In genomic region chr6:117484052-117484646, GRCh38 we compare ENCODE assay signal across 9 cellular contexts. TPM values are rescaled to one million over a fixed set of nuclear protein-coding genes. Genes with fewer than 3 reads are reported as not detected.
DNase-seq lines count a peak whose midpoint lies in the region; ATAC-seq, FAIRE-seq and TF ChIP-seq lines count a peak whose summit lies in the region.
"Had no signal": no experiment of that assay in that cellular context is flagged by ENCODE, and none has a peak within 500 bp of the region (broad histone marks: within the 10 kb centered on the region; RNA-seq: fewer than 3 reads in every experiment).

No MANE protein-coding gene starts in this region.

- H3K79me2 ChIP-seq in ACC112 (ENCODE audit: control insufficient read depth, insufficient read depth, low read length, unreplicated experiment): peaks cover 56% of the 10 kb centered on the region

- H3K27ac ChIP-seq in ACC112 (ENCODE audit: low read depth, low read length): peak overlapping the region; percentile 63

- peaks cover 5 to 15% (median 8%) of the 10 kb centered on the region in 3 donors for H3K4me1 Mint-ChIP-seq in IgD-negative memory B cell
- peaks cover 16 to 22% (median 17%) of the 10 kb centered on the region in 3 donors for H3K4me1 Mint-ChIP-seq in naive B cell

- intact Hi-C loops in mucosa of descending colon (cut with DNase I, micrococcal nuclease): loop anchor here in 1 of 2 donors (10.0 kb wide), 1 partner anchor 121 kb away; the partner anchor contains the start of gene GOPC

- no peaks in the 10 kb centered on the region for H3K27me3 ChIP-seq in ACC112 (ENCODE audit: insufficient read depth, low read length)

- H2AFZ ChIP-seq in ACC112 (ENCODE audit: low read length, unreplicated experiment): no peak overlapping the region

- H3K9me3 ChIP-seq in mucosa of descending colon: no peaks in the 10 kb centered on the region

- no peak for FAIRE-seq in GM12891 (lab: Jason Lieb, UNC)

- TF ChIP-seq CTCF in cardiac fibroblast (IDR thresholded peaks at IDR 0.05; ENCODE audit: low read depth, low read length) (no peak), mucosa of descending colon (IDR thresholded peaks at IDR 0.05) (no peak)

- H3K4me1 ChIP-seq in ACC112 (ENCODE audit: control insufficient read depth, insufficient read depth, low read length, unreplicated experiment) (peaks cover 17% of the 10 kb centered on the region), mucosa of descending colon (ENCODE audit: low read depth) (peaks cover 12% of the 10 kb centered on the region)

- no peak for TF ChIP-seq POLR2A in GM12891 (IDR thresholded peaks at IDR 0.05; ENCODE audit: low read depth, low read length)

- H3K9me3 Mint-ChIP-seq in IgD-negative memory B cell: no peaks in the 10 kb centered on the region
- H3K9me3 Mint-ChIP-seq in naive B cell: no peaks in the 10 kb centered on the region
- H3K9me3 Mint-ChIP-seq: memory B cell had no signal

- no peak overlapping the region for H3K27ac Mint-ChIP-seq in IgD-negative memory B cell
- H3K27ac Mint-ChIP-seq in naive B cell: no peak overlapping the region

- DNase-seq in cardiac fibroblast (ENCODE audit: low read depth in 2 of 2) (no peak), naive B cell (no peak), GM12891 (ENCODE audit: insufficient read length, low spot score) (no peak), mucosa of descending colon (no peak)
- DNase-seq in NK-92 treated with Interleukin-12 subunit alpha and Interleukin-12 subunit beta, amount 100 ng/mL, for 24 hours (lab: John Stamatoyannopoulos, UW): no peak

- no peaks in the 10 kb centered on the region for H3K36me3 Mint-ChIP-seq in IgD-negative memory B cell
- no peaks in the 10 kb centered on the region for H3K36me3 Mint-ChIP-seq in naive B cell

- H3K4me3 Mint-ChIP-seq in IgD-negative memory B cell: peak overlapping the region in 3 of 4 donors; percentile 4 to 84 (median 61)
- H3K4me3 Mint-ChIP-seq in naive B cell: peak overlapping the region; percentile 54 to 95 (median 91)

- H3K4me3 ChIP-seq in ACC112 (ENCODE audit: low read depth, low read length) (peak overlapping the region; percentile 95), cardiac fibroblast (replicated peaks in 1 of 2; ENCODE audit: low read depth in 2 of 2, low read length in 2 of 2) (peak overlapping the region; percentile 77 to 84), mucosa of descending colon (no peak overlapping the region)

- H3K27me3 Mint-ChIP-seq in IgD-negative memory B cell: peaks cover 40% of the 10 kb centered on the region
- H3K27me3 Mint-ChIP-seq in naive B cell: peaks cover 38 to 55% (median 50%) of the 10 kb centered on the region in 3 donors

- no peak for ATAC-seq in naive B cell (ENCODE audit: low read depth in 2 of 2)
- ATAC-seq in mucosa of descending colon: no peak
- ATAC-seq in HG03095 (IDR thresholded peaks at IDR 0.05; ENCODE audit: unreplicated experiment): no peak

- 0 out of 2 replicates have a peak, but pooled peaks cover 4% of the 10 kb centered on the region for H3K36me3 ChIP-seq in ACC112 (ENCODE audit: insufficient read depth, low read length)
- H3K36me3 ChIP-seq in mucosa of descending colon (ENCODE audit: low read depth): no peaks in the 10 kb centered on the region

TF ChIP-seq in GM12891, 5 proteins besides CTCF, POLR2A, EP300 and RAD21:
- TF ChIP-seq PAX5 (IDR thresholded peaks at IDR 0.05; ENCODE audit: insufficient read depth, low read length, severe bottlenecking): no peak
- TF ChIP-seq POLR2AphosphoS5 (IDR thresholded peaks at IDR 0.05; ENCODE audit: low read depth, low read length): no peak
- no peak for TF ChIP-seq TAF1 (IDR thresholded peaks at IDR 0.05; ENCODE audit: low read depth, low read length)
- TF ChIP-seq POU2F2 (IDR thresholded peaks at IDR 0.05; ENCODE audit: low read depth, low read length): no peak
- no peak for TF ChIP-seq SPI1 (IDR thresholded peaks at IDR 0.05; ENCODE audit: low read depth, low read length)

RNA-seq across cellular contexts. Expression of gene DCBLD1, which starts 1.7 kb away (rescaled TPM):
- 0.60 TPM for polyA plus RNA-seq in IgD-negative memory B cell
- under 1 TPM in 3 of 6 donors, not detected in 3; 0.23 to 0.65 (median 0.34) TPM for polyA plus RNA-seq in naive B cell (ENCODE audit: low read depth in 6 of 6)
- 1.3 TPM for polyA plus RNA-seq in GM12891 (2012; ENCODE audit: low read depth, missing spikeins)
- total RNA-seq in mucosa of descending colon: 10 to 100 TPM; 11.3 to 16.8 (median 11.4) TPM

RNA-seq across cellular contexts. Expression of gene ROS1, which starts 58.4 kb away (rescaled TPM):
- polyA plus RNA-seq in IgD-negative memory B cell (not detected), naive B cell (ENCODE audit: low read depth in 6 of 6) (not detected)
- polyA plus RNA-seq in GM12891 (2012; ENCODE audit: low read depth, missing spikeins): not detected
- total RNA-seq in mucosa of descending colon: 1 to 10 TPM in 2 of 3 donors, under 1 TPM in 1; 0.38 to 1.1 (median 1.0) TPM
